In the genomic region with DNA sequence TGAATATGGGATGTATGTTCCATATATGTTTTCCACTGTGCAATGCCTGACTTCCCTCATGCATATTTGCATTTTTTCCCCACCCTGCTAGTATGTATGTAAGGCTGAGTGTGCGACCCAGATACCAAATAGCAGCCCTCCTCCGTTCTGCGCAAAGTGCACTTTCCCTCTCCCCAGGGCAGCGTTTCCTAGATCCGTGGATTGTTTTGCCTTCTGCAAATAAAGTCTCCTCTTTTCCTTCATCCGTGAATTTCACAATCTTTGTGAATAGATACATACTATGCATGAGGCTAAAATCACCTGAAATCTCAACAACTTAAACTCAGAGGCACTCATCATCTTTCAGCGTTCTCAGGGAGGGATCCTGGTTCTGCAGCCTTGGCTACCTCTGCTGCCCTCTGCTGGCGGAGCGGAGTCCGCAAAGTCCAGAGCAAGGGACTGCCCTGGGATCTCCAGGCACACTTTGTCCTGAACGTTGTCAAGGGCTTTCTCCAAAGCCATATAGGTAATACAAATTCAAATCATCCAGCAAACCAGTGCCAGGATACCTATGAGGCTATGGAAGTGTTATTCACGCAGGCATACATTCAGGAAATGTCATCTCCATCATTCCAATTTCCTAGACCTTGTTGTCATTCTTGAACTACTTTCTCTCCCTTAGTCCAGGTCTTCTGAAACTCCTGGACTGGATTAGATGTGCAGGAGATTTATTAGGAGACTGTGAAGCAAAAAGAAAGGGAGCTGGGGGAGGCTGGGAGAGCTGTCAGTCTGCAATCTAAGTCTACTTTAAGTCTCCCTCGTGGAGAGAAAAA, we compare ENCODE assay signal across 9 cellular contexts. TPM values are rescaled to one million over a fixed set of nuclear protein-coding genes. Genes with fewer than 3 reads are reported as not detected.
DNase-seq lines count a peak whose midpoint lies in the region; ATAC-seq, FAIRE-seq and TF ChIP-seq lines count a peak whose summit lies in the region.
"Had no signal": no experiment of that assay in that cellular context is flagged by ENCODE, and none has a peak within 500 bp of the region (broad histone marks: within the 10 kb centered on the region; RNA-seq: fewer than 3 reads in every experiment).

No MANE protein-coding gene starts in this region.

- H3K27ac Mint-ChIP-seq in activated T-helper 1 cell treated with anti-CD3 and anti-CD28 coated beads, Interleukin-12 subunit alpha, Interleukin-12 subunit beta, Interleukin-2, Interleukin-4 antibody, amounts not matched to agents 30 ng/mL and 10 ng/mL and 1 ng/mL, durations not matched to agents 14 hours and 24 hours and 36 hours: no peak overlapping the region
- H3K27ac Mint-ChIP-seq in osteocyte (ENCODE audit: unreplicated experiment): no peak overlapping the region

- H3K27me3 ChIP-seq in foreskin keratinocyte (peaks cover 5% of the 10 kb centered on the region), thyroid gland (no peaks in the 10 kb centered on the region)

- peaks cover 2% of the 10 kb centered on the region for H3K27me3 Mint-ChIP-seq in activated T-helper 1 cell treated with anti-CD3 and anti-CD28 coated beads, Interleukin-12 subunit alpha, Interleukin-12 subunit beta, Interleukin-2, Interleukin-4 antibody, amounts not matched to agents 30 ng/mL and 10 ng/mL and 1 ng/mL, durations not matched to agents 14 hours and 24 hours and 36 hours (ENCODE audit: insufficient read depth)
- H3K27me3 Mint-ChIP-seq in osteocyte (ENCODE audit: unreplicated experiment): peaks cover 31% of the 10 kb centered on the region

- H3K36me3 Mint-ChIP-seq in activated T-helper 1 cell treated with anti-CD3 and anti-CD28 coated beads, Interleukin-12 subunit alpha, Interleukin-12 subunit beta, Interleukin-2, Interleukin-4 antibody, amounts not matched to agents 30 ng/mL and 10 ng/mL and 1 ng/mL, durations not matched to agents 14 hours and 24 hours and 36 hours (ENCODE audit: low read depth): no peaks in the 10 kb centered on the region
- no peaks in the 10 kb centered on the region for H3K36me3 Mint-ChIP-seq in osteocyte (ENCODE audit: unreplicated experiment)

- no peaks in the 10 kb centered on the region for H3K9me3 Mint-ChIP-seq in activated T-helper 1 cell treated with anti-CD3 and anti-CD28 coated beads, Interleukin-12 subunit alpha, Interleukin-12 subunit beta, Interleukin-2, Interleukin-4 antibody, amounts not matched to agents 30 ng/mL and 10 ng/mL and 1 ng/mL, durations not matched to agents 14 hours and 24 hours and 36 hours
- no peaks in the 10 kb centered on the region for H3K9me3 Mint-ChIP-seq in osteocyte (ENCODE audit: unreplicated experiment)

- no peak overlapping the region for H3K27ac ChIP-seq in foreskin keratinocyte
- H3K27ac ChIP-seq in thyroid gland: no peak overlapping the region

- TF ChIP-seq POLR2A in thyroid gland (IDR thresholded peaks at IDR 0.05): no peak

- H3K4me1 Mint-ChIP-seq in activated T-helper 1 cell treated with anti-CD3 and anti-CD28 coated beads, Interleukin-12 subunit alpha, Interleukin-12 subunit beta, Interleukin-2, Interleukin-4 antibody, amounts not matched to agents 30 ng/mL and 10 ng/mL and 1 ng/mL, durations not matched to agents 14 hours and 24 hours and 36 hours (ENCODE audit: low read depth): no peaks in the 10 kb centered on the region
- H3K4me1 Mint-ChIP-seq in osteocyte (ENCODE audit: unreplicated experiment): no peaks in the 10 kb centered on the region

- no peaks in the 10 kb centered on the region for H3K4me1 ChIP-seq in foreskin keratinocyte
- no peaks in the 10 kb centered on the region for H3K4me1 ChIP-seq in thyroid gland

- TF ChIP-seq CTCF in foreskin keratinocyte (conservative IDR thresholded peaks at IDR 0.05) (peak; percentile 86), osteocyte (IDR thresholded peaks at IDR 0.05) (peak; percentile 94), thyroid gland (IDR thresholded peaks at IDR 0.05) (peak; percentile 75 to 97 (median 78))

- intact Hi-C loops in activated T-helper 1 cell treated with anti-CD3 and anti-CD28 coated beads, Interleukin-12 subunit alpha, Interleukin-12 subunit beta, Interleukin-2, Interleukin-4 antibody, amounts not matched to agents 30 ng/mL and 10 ng/mL and 1 ng/mL, durations not matched to agents 14 hours and 24 hours and 36 hours (cut with micrococcal nuclease): loop anchor here (1.0 kb wide), 2 partner anchors 21 to 98 kb away; no protein-coding TSS in a partner anchor
- intact Hi-C loops in thyroid gland (cut with DNase I): loop anchor here (10.0 kb wide), 1 partner anchor 111 kb away; no protein-coding TSS in a partner anchor

- no peaks in the 10 kb centered on the region for H3K9me3 ChIP-seq in thyroid gland

- no peak overlapping the region for H3K4me3 ChIP-seq in thyroid gland (replicated peaks in 1 of 3)

- H3K36me3 ChIP-seq in thyroid gland: no peaks in the 10 kb centered on the region

- H3K4me3 Mint-ChIP-seq in activated T-helper 1 cell treated with anti-CD3 and anti-CD28 coated beads, Interleukin-12 subunit alpha, Interleukin-12 subunit beta, Interleukin-2, Interleukin-4 antibody, amounts not matched to agents 30 ng/mL and 10 ng/mL and 1 ng/mL, durations not matched to agents 14 hours and 24 hours and 36 hours: no peak overlapping the region
- no peak overlapping the region for H3K4me3 Mint-ChIP-seq in osteocyte (ENCODE audit: unreplicated experiment)

- WGBS in thyroid gland, 2 donors: 36 to 37% methylated on average over 13 of the region's 13 CpGs

- DNase-seq in D341Med (ENCODE audit: low spot score) (peak; percentile 85), RCC 7860 (ENCODE audit: low spot score) (peak; percentile 32), foreskin keratinocyte (peak in 1 of 2 donors; percentile 33), osteocyte (ENCODE audit: extremely low spot score, unreplicated experiment) (peak; percentile 88), thyroid gland (peak; percentile 79 to 85)
- peak; percentile 48 for DNase-seq in activated T-helper 1 cell treated with anti-CD3 and anti-CD28 coated beads, Interleukin-12 subunit alpha, Interleukin-12 subunit beta, Interleukin-2, Interleukin-4 antibody, amounts not matched to agents 30 ng/mL and 10 ng/mL and 1 ng/mL, durations not matched to agents 14 hours and 24 hours and 36 hours (ENCODE audit: low spot score)

- peak; percentile 85 for ATAC-seq in GM19372 (IDR thresholded peaks at IDR 0.05; ENCODE audit: low read depth, unreplicated experiment)
- ATAC-seq in HG03520 (IDR thresholded peaks at IDR 0.05; ENCODE audit: unreplicated experiment): peak; percentile 94
- ATAC-seq in foreskin keratinocyte: peak; percentile 93

- FAIRE-seq in RCC 7860 (lab: Jason Lieb, UNC): no peak
- FAIRE-seq: endometrium had no signal

RNA-seq across cellular contexts. Expression of a gene that starts 53.1 kb away (rescaled TPM):
- total RNA-seq in activated T-helper 1 cell treated with anti-CD3 and anti-CD28 coated beads, Interleukin-12 subunit alpha, Interleukin-12 subunit beta, Interleukin-2, Interleukin-4 antibody, amounts not matched to agents 30 ng/mL and 10 ng/mL and 1 ng/mL, durations not matched to agents 14 hours and 24 hours and 36 hours: 4.1 and 4.3 TPM in 2 replicates
- total RNA-seq in foreskin keratinocyte (1.6 and 1.7 TPM in 2 replicates), osteocyte (1.1 and 1.6 TPM in 2 replicates), thyroid gland (1 to 10 TPM; 1.6 to 5.0 (median 1.7) TPM)
- polyA plus RNA-seq in foreskin keratinocyte: 0.16 and 0.21 TPM in 2 replicates

RNA-seq across cellular contexts. Expression of a gene that starts 56.2 kb away (rescaled TPM):
- total RNA-seq in activated T-helper 1 cell treated with anti-CD3 and anti-CD28 coated beads, Interleukin-12 subunit alpha, Interleukin-12 subunit beta, Interleukin-2, Interleukin-4 antibody, amounts not matched to agents 30 ng/mL and 10 ng/mL and 1 ng/mL, durations not matched to agents 14 hours and 24 hours and 36 hours: not detected in 2 replicates
- total RNA-seq in foreskin keratinocyte: not detected in 2 replicates
- not detected in 2 replicates for polyA plus RNA-seq in foreskin keratinocyte
- total RNA-seq in osteocyte: not detected in 2 replicates
- total RNA-seq in thyroid gland: not detected
